8 cellular contexts compared by ENCODE assay signal in the genomic region with DNA sequence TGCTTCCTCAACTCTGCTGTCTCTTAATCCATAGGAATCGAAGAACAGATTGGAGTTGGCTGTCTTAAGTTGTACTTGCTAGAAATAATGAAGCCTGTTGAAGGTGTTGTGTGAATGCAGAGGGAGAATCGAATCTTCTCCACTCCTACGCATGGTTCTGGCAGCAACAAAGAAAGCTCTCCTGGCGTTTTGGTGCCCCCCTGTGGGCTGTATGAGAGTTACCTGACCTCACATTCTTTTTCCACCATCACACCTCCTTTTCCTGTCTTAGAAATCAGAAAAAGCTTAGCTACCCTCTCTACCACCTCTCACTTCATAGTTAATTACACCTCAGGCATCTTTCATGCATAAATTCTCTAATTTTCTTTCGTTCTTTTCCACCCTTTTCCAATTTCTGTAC. TPM values are rescaled to one million over a fixed set of nuclear protein-coding genes. Genes with fewer than 3 reads are reported as not detected.
DNase-seq lines count a peak whose midpoint lies in the region; ATAC-seq and TF ChIP-seq lines count a peak whose summit lies in the region.

No MANE protein-coding gene starts in this region.

- H3K36me3 Mint-ChIP-seq in Caco-2 (ENCODE audit: insufficient read depth, unreplicated experiment): no peaks in the 10 kb centered on the region
- no peaks in the 10 kb centered on the region for H3K36me3 Mint-ChIP-seq in activated naive CD8-positive, alpha-beta T cell treated with anti-CD3 and anti-CD28 coated beads, Interleukin-2, amount 10 ng/mL, durations not matched to agents 7 days and 5 days

- H3K27ac ChIP-seq in SJCRH30 (no peak overlapping the region), right cardiac atrium (ENCODE audit: low read length) (no peak overlapping the region)

- H3K9me3 ChIP-seq in Caco-2 (no peaks in the 10 kb centered on the region), SJCRH30 (replicated peaks) (no peaks in the 10 kb centered on the region), right cardiac atrium (ENCODE audit: control insufficient read depth, low read length) (no peaks in the 10 kb centered on the region)

- peak; percentile 49 to 55 for TF ChIP-seq CTCF in Caco-2 (IDR thresholded peaks at IDR 0.05; ENCODE audit: insufficient read depth in 1 of 2, low read depth in 1 of 2, low read length in 1 of 2, severe bottlenecking in 1 of 2, unreplicated experiment in 1 of 2)

- peak; percentile 72 for ATAC-seq in GM19324 (IDR thresholded peaks at IDR 0.05; ENCODE audit: low FRiP score, unreplicated experiment)
- peak; percentile 68 for ATAC-seq in activated naive CD8-positive, alpha-beta T cell treated with anti-CD3 and anti-CD28 coated beads, Interleukin-2, amount 10 ng/mL, durations not matched to agents 7 days and 5 days (ENCODE audit: low read depth)
- peak; percentile 38 to 59 for ATAC-seq in right cardiac atrium
- no peak for ATAC-seq in HG02571 (IDR thresholded peaks at IDR 0.05; ENCODE audit: unreplicated experiment)

- H3K36me3 ChIP-seq in Caco-2 (ENCODE audit: control insufficient read depth, insufficient read depth, low read length) (no peaks in the 10 kb centered on the region), SJCRH30 (no peaks in the 10 kb centered on the region)

- CTCF ChIA-PET in Caco-2 (lab: Charles Lee): interaction anchor here (0.9 to 1.1 kb wide), 2 partner anchors 340 to 447 kb away, joined by 3 to 6 read pairs; no protein-coding TSS in a partner anchor

- H3K4me1 ChIP-seq in Caco-2: no peaks in the 10 kb centered on the region
- H3K4me1 ChIP-seq in SJCRH30: no peaks in the 10 kb centered on the region
- H3K4me1 ChIP-seq in right cardiac atrium (ENCODE audit: control insufficient read depth, insufficient read depth, low read length): no peaks in the 10 kb centered on the region

- no peak overlapping the region for H3K27ac Mint-ChIP-seq in Caco-2 (ENCODE audit: unreplicated experiment)
- no peak overlapping the region for H3K27ac Mint-ChIP-seq in activated naive CD8-positive, alpha-beta T cell treated with anti-CD3 and anti-CD28 coated beads, Interleukin-2, amount 10 ng/mL, durations not matched to agents 7 days and 5 days

- BruUV-seq in Caco-2 (replicated peaks; lab: Mats Ljungman, UMichigan): no TSS peak

- no peaks in the 10 kb centered on the region for H3K4me1 Mint-ChIP-seq in Caco-2 (ENCODE audit: low read depth, unreplicated experiment)
- H3K4me1 Mint-ChIP-seq in activated naive CD8-positive, alpha-beta T cell treated with anti-CD3 and anti-CD28 coated beads, Interleukin-2, amount 10 ng/mL, durations not matched to agents 7 days and 5 days: peaks cover 10% of the 10 kb centered on the region

- POLR2A ChIA-PET in Caco-2 (lab: Charles Lee): no interaction called here
- POLR2A ChIA-PET in activated naive CD8-positive, alpha-beta T cell treated with anti-CD3 and anti-CD28 coated beads, Interleukin-2, amount 10 ng/mL, durations not matched to agents 7 days and 5 days (lab: Charles Lee): no interaction called here

- H3K27me3 ChIP-seq in Caco-2 (replicated peaks; ENCODE audit: control insufficient read depth, insufficient read depth, low read length) (no peaks in the 10 kb centered on the region), SJCRH30 (no peaks in the 10 kb centered on the region), right cardiac atrium (ENCODE audit: control insufficient read depth, insufficient read depth) (no peaks in the 10 kb centered on the region)

- 8% methylated on average over 5 of the region's 5 CpGs for WGBS in right cardiac atrium

- intact Hi-C loops in Caco-2 (cut with micrococcal nuclease; ENCODE audit: unreplicated experiment) (loop anchor here (1.0 kb wide), 2 partner anchors 339 to 446 kb away; no protein-coding TSS in a partner anchor), right cardiac atrium (cut with DNase I) (loop anchor here in 1 of 4 donors (10.0 kb wide), 1 partner anchor 534 kb away; a partner anchor contains a TSS)

- no peaks in the 10 kb centered on the region for H3K9me3 Mint-ChIP-seq in Caco-2 (ENCODE audit: unreplicated experiment)
- no peaks in the 10 kb centered on the region for H3K9me3 Mint-ChIP-seq in activated naive CD8-positive, alpha-beta T cell treated with anti-CD3 and anti-CD28 coated beads, Interleukin-2, amount 10 ng/mL, durations not matched to agents 7 days and 5 days

- peak; percentile 41 to 58 for DNase-seq in Caco-2
- peak; percentile 79 for DNase-seq in HT-29 (ENCODE audit: low spot score)
- DNase-seq in SJCRH30: peak; percentile 5 to 46
- DNase-seq in activated naive CD8-positive, alpha-beta T cell treated with anti-CD3 and anti-CD28 coated beads, Interleukin-2, amount 10 ng/mL, durations not matched to agents 7 days and 5 days: peak; percentile 55
- peak; percentile 44 to 63 (median 48) for DNase-seq in right cardiac atrium
- peak; percentile 13 to 21 for DNase-seq in stimulated activated CD4-positive, alpha-beta T cell treated with anti-CD3 and anti-CD28 coated beads, Interleukin-15, amount 100 ng/mL, for 1 hour (ENCODE audit: low read depth in 1 of 2, low spot score in 1 of 2)

- H3K4me3 Mint-ChIP-seq in Caco-2 (ENCODE audit: unreplicated experiment): no peak overlapping the region
- H3K4me3 Mint-ChIP-seq in activated naive CD8-positive, alpha-beta T cell treated with anti-CD3 and anti-CD28 coated beads, Interleukin-2, amount 10 ng/mL, durations not matched to agents 7 days and 5 days: no peak overlapping the region

- H3K27me3 Mint-ChIP-seq in Caco-2 (ENCODE audit: insufficient read depth, unreplicated experiment): no peaks in the 10 kb centered on the region
- H3K27me3 Mint-ChIP-seq in activated naive CD8-positive, alpha-beta T cell treated with anti-CD3 and anti-CD28 coated beads, Interleukin-2, amount 10 ng/mL, durations not matched to agents 7 days and 5 days: no peaks in the 10 kb centered on the region

- H3K4me3 ChIP-seq in Caco-2 (ENCODE audit: low read depth, low read length) (no peak overlapping the region), SJCRH30 (no peak overlapping the region), right cardiac atrium (ENCODE audit: low read length) (no peak overlapping the region)

RNA-seq across cellular contexts. Expression of a gene that starts 16.3 kb away (rescaled TPM):
- total RNA-seq in Caco-2 (2022) (0.57 and 1.1 TPM in 2 replicates), right cardiac atrium (1 to 10 TPM; 6.2 to 7.8 (median 7.2) TPM)
- total RNA-seq in HT-29 (2014; rRNA removed; shearing (Covaris generic)): 1.0 and 1.5 TPM in 2 replicates
- not detected in 2 replicates for total RNA-seq in SJCRH30 (2014; rRNA removed; shearing (Covaris generic))
- 1 to 10 TPM; 2.9 TPM for total RNA-seq in activated naive CD8-positive, alpha-beta T cell treated with anti-CD3 and anti-CD28 coated beads, Interleukin-2, amount 10 ng/mL, durations not matched to agents 7 days and 5 days
- polyA plus RNA-seq in right cardiac atrium: 5.2 TPM

Comparison
In these comparisons a context has a peak if more than half of its experiments do, and no peak if none do; other contexts are left out.
1. DNase-seq: peak in every context shown above with its lines; median percentile 79 in HT-29; 55 in activated naive CD8-positive, alpha-beta T cell treated with anti-CD3 and anti-CD28 coated beads, Interleukin-2, amount 10 ng/mL, durations not matched to agents 7 days and 5 days; 50 in Caco-2; 48 in right cardiac atrium; 26 in SJCRH30; 17 in stimulated activated CD4-positive, alpha-beta T cell treated with anti-CD3 and anti-CD28 coated beads, Interleukin-15, amount 100 ng/mL, for 1 hour.